ENCODE assay signal across 24 cellular contexts in the genomic region with DNA sequence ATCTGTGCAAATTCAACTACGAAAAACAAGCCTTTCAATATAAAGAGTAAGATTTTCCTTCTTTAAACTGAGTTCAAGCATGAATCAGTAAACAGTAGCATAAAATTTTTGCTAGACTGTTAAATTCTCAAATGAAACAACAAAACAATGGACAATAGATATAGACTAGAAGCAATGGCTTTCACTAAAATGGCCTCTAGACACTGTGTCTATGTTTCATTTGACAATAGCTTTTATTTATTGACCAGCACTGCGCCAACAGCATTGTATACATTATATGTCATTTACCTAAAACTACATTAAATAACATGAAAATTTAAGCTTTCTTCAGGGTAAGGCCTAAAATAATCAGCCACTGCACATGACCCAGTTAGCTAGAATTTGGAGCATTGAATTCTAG.
"Had no signal": no experiment of that assay in that cellular context is flagged by ENCODE, and none has a peak within 500 bp of the region (broad histone marks: within the 10 kb centered on the region; RNA-seq: fewer than 3 reads in every experiment).

No MANE protein-coding gene starts in this region.

- H3K4me3 Mint-ChIP-seq: activated CD4-positive, alpha-beta T cell treated with anti-CD3 and anti-CD28 coated beads, Interleukin-2, amount 10 ng/mL, durations not matched to agents 7 days and 5 days; activated CD8-positive, alpha-beta T cell treated with anti-CD3 and anti-CD28 coated beads, Interleukin-2, amount 10 ng/mL, durations not matched to agents 7 days and 5 days; activated T-helper 17 cell treated with anti-CD3 and anti-CD28 coated beads, Interleukin-2, amount 50 U/mL, for 72 hours; central memory CD8-positive, alpha-beta T cell; endodermal cell; immature natural killer cell; natural killer cell treated with Interleukin-12 subunit alpha and Interleukin-12 subunit beta and Interleukin-15 and Interleukin-18, amount 100 ng/mL, for 72 hours; stimulated activated naive B cell treated with anti-CD40 and anti-IgM and Interleukin-4, amounts not matched to agents 10 μg/mL and 1 μg/mL and 100 μg/mL, for 72 hours; T-helper 17 cell had no signal

- H3K27me3 ChIP-seq: breast epithelium, hepatocyte, neutrophil, sigmoid colon had no signal

- H3K4me1 Mint-ChIP-seq: activated CD4-positive, alpha-beta T cell treated with anti-CD3 and anti-CD28 coated beads, Interleukin-2, amount 10 ng/mL, durations not matched to agents 7 days and 5 days; activated T-helper 17 cell treated with anti-CD3 and anti-CD28 coated beads, Interleukin-2, amount 50 U/mL, for 72 hours; central memory CD8-positive, alpha-beta T cell; immature natural killer cell; stimulated activated naive B cell treated with anti-CD40 and anti-IgM and Interleukin-4, amounts not matched to agents 10 μg/mL and 1 μg/mL and 100 μg/mL, for 72 hours; T-helper 17 cell had no signal

- H3K9me3 ChIP-seq: breast epithelium, left ventricle myocardium inferior, neutrophil, sigmoid colon had no signal

- H3K4me1 ChIP-seq: breast epithelium, left ventricle myocardium inferior, sigmoid colon had no signal

- H3K27ac ChIP-seq: hepatocyte, left ventricle myocardium inferior, neutrophil, SK-N-MC had no signal

- H3K27me3 Mint-ChIP-seq: natural killer cell treated with Interleukin-12 subunit alpha and Interleukin-12 subunit beta and Interleukin-15 and Interleukin-18, amount 100 ng/mL, for 72 hours; stimulated activated naive B cell treated with anti-CD40 and anti-IgM and Interleukin-4, amounts not matched to agents 10 μg/mL and 1 μg/mL and 100 μg/mL, for 72 hours had no signal

- H3K36me3 Mint-ChIP-seq: activated naive CD4-positive, alpha-beta T cell treated with anti-CD3 and anti-CD28 coated beads, Interleukin-2, amount 50 U/mL, for 72 hours; immature natural killer cell; natural killer cell treated with Interleukin-12 subunit alpha and Interleukin-12 subunit beta and Interleukin-15 and Interleukin-18, amount 100 ng/mL, for 72 hours; stimulated activated naive B cell treated with anti-CD40 and anti-IgM and Interleukin-4, amounts not matched to agents 10 μg/mL and 1 μg/mL and 100 μg/mL, for 72 hours had no signal

- H3K4me3 ChIP-seq: breast epithelium, coronary artery, hepatocyte, left ventricle myocardium inferior, sigmoid colon, SK-N-MC, smooth muscle cell had no signal

- H3K36me3 ChIP-seq: breast epithelium had no signal

- DNase-seq: activated CD4-positive, alpha-beta T cell treated with anti-CD3 and anti-CD28 coated beads, Interleukin-2, amount 10 ng/mL, durations not matched to agents 7 days and 5 days; activated CD8-positive, alpha-beta T cell treated with anti-CD3 and anti-CD28 coated beads, Interleukin-2, amount 10 ng/mL, durations not matched to agents 7 days and 5 days; endodermal cell; immature natural killer cell; left ventricle myocardium inferior; mammary epithelial cell; midbrain; posterior cingulate gyrus; sigmoid colon; stimulated activated CD4-positive, alpha-beta T cell treated with anti-CD3 and anti-CD28 coated beads, Interleukin-15, amount 100 ng/mL, for 24 hours; stimulated activated CD8-positive, alpha-beta memory T cell treated with anti-CD3 and anti-CD28 coated beads, Interleukin-4, amount 100 ng/mL, for 48 hours; stimulated activated naive B cell treated with anti-CD40 and anti-IgM and Interleukin-4, amounts not matched to agents 10 μg/mL and 1 μg/mL and 100 μg/mL, for 72 hours; SW 1271; T-helper 17 cell had no signal

- H3K9me3 Mint-ChIP-seq: activated CD4-positive, alpha-beta T cell treated with anti-CD3 and anti-CD28 coated beads, Interleukin-2, amount 10 ng/mL, durations not matched to agents 7 days and 5 days; activated naive CD4-positive, alpha-beta T cell treated with anti-CD3 and anti-CD28 coated beads, Interleukin-2, amount 50 U/mL, for 72 hours; activated T-helper 17 cell treated with anti-CD3 and anti-CD28 coated beads, Interleukin-2, amount 50 U/mL, for 72 hours; central memory CD8-positive, alpha-beta T cell; endodermal cell; natural killer cell treated with Interleukin-12 subunit alpha and Interleukin-12 subunit beta and Interleukin-15 and Interleukin-18, amount 100 ng/mL, for 72 hours; stimulated activated naive B cell treated with anti-CD40 and anti-IgM and Interleukin-4, amounts not matched to agents 10 μg/mL and 1 μg/mL and 100 μg/mL, for 72 hours had no signal

- ATAC-seq: activated CD8-positive, alpha-beta T cell treated with anti-CD3 and anti-CD28 coated beads, Interleukin-2, amount 10 ng/mL, durations not matched to agents 7 days and 5 days; activated naive CD4-positive, alpha-beta T cell treated with anti-CD3 and anti-CD28 coated beads, Interleukin-2, amount 50 U/mL, for 72 hours; activated T-helper 17 cell treated with anti-CD3 and anti-CD28 coated beads, Interleukin-2, amount 50 U/mL, for 72 hours; natural killer cell treated with Interleukin-12 subunit alpha and Interleukin-12 subunit beta and Interleukin-15 and Interleukin-18, amount 100 ng/mL, for 72 hours; stimulated activated naive B cell treated with anti-CD40 and anti-IgM and Interleukin-4, amounts not matched to agents 10 μg/mL and 1 μg/mL and 100 μg/mL, for 72 hours; T-helper 17 cell had no signal

- H3K27ac Mint-ChIP-seq: activated CD4-positive, alpha-beta T cell treated with anti-CD3 and anti-CD28 coated beads, Interleukin-2, amount 10 ng/mL, durations not matched to agents 7 days and 5 days; activated CD8-positive, alpha-beta T cell treated with anti-CD3 and anti-CD28 coated beads, Interleukin-2, amount 10 ng/mL, durations not matched to agents 7 days and 5 days; activated naive CD4-positive, alpha-beta T cell treated with anti-CD3 and anti-CD28 coated beads, Interleukin-2, amount 50 U/mL, for 72 hours; activated T-helper 17 cell treated with anti-CD3 and anti-CD28 coated beads, Interleukin-2, amount 50 U/mL, for 72 hours; endodermal cell; immature natural killer cell; natural killer cell treated with Interleukin-12 subunit alpha and Interleukin-12 subunit beta and Interleukin-15 and Interleukin-18, amount 100 ng/mL, for 72 hours; stimulated activated naive B cell treated with anti-CD40 and anti-IgM and Interleukin-4, amounts not matched to agents 10 μg/mL and 1 μg/mL and 100 μg/mL, for 72 hours; T-helper 17 cell had no signal
